ENCODE assay signal across 1 cellular context in genomic region chr17:7046127-7046724, GRCh38.
TF ChIP-seq lines count a peak whose summit lies in the region.

No MANE protein-coding gene starts in this region.

TF ChIP-seq in HCT116, 20 proteins besides CTCF, POLR2A, EP300 and RAD21:
- TF ChIP-seq ZNF274 (IDR thresholded peaks at IDR 0.05; ENCODE audit: low read depth, low read length) (no peak), MAX (IDR thresholded peaks at IDR 0.05) (peak; percentile 48; the same call in 1 of the 2 replicates), CEBPB (IDR thresholded peaks at IDR 0.05; ENCODE audit: low read depth) (peak; percentile 53; the same call in 1 of the 2 replicates), ZBTB33 (IDR thresholded peaks at IDR 0.05; ENCODE audit: extremely low read depth, insufficient replicate concordance, low read length) (no peak), ELF1 (IDR thresholded peaks at IDR 0.05; ENCODE audit: borderline replicate concordance, low read depth) (no peak), POLR2AphosphoS5 (IDR thresholded peaks at IDR 0.05; ENCODE audit: low read depth, low read length) (peak; percentile 42; the same call in 1 of the 2 replicates), EGR1 (IDR thresholded peaks at IDR 0.05; ENCODE audit: low read depth) (no peak), ZFX (IDR thresholded peaks at IDR 0.05) (no peak), EZH2 (IDR thresholded peaks at IDR 0.05) (no peak), ATF3 (IDR thresholded peaks at IDR 0.05) (no peak), EZH2phosphoT487 (IDR thresholded peaks at IDR 0.05; ENCODE audit: borderline replicate concordance) (no peak), FOSL1 (IDR thresholded peaks at IDR 0.05; ENCODE audit: low read depth) (no peak), TCF7L2 (IDR thresholded peaks at IDR 0.05; ENCODE audit: borderline replicate concordance, extremely low read depth, insufficient read depth, insufficient read length) (no peak), REST (IDR thresholded peaks at IDR 0.05; ENCODE audit: low read depth) (no peak), YY1 (IDR thresholded peaks at IDR 0.05; ENCODE audit: extremely low read depth, insufficient replicate concordance, low read depth, low read length) (peak; percentile 38), SP1 (IDR thresholded peaks at IDR 0.05; ENCODE audit: low read depth) (peak; percentile 52; the same call in 1 of the 2 replicates), SIN3A (IDR thresholded peaks at IDR 0.05; ENCODE audit: low read depth) (no peak; the same call in 1 of the 2 replicates), SRF (IDR thresholded peaks at IDR 0.05; ENCODE audit: low read depth) (no peak), JUND (IDR thresholded peaks at IDR 0.05) (no peak), CBX3 (IDR thresholded peaks at IDR 0.05; ENCODE audit: low read depth) (no peak)
